1 cellular context compared by ENCODE assay signal in genomic region chr16:86994651-86995171, GRCh38.
TF ChIP-seq lines count a peak whose summit lies in the region.

No MANE protein-coding gene starts in this region.

TF ChIP-seq in GM23338, 12 proteins besides CTCF, POLR2A, EP300 and RAD21 (continued from another document):
- no peak for TF ChIP-seq ZNF462 (CRISPR knock-in tag; IDR thresholded peaks at IDR 0.05)
- TF ChIP-seq POLR2AphosphoS5 (IDR thresholded peaks at IDR 0.05; ENCODE audit: low read depth), result no peak
- TF ChIP-seq CREB1 (CRISPR knock-in tag; IDR thresholded peaks at IDR 0.05; ENCODE audit: low read depth), result no peak
